18 cellular contexts compared by ENCODE assay signal in genomic region chr4:98780111-98780549, GRCh38.
DNase-seq lines count a peak whose midpoint lies in the region; ATAC-seq and TF ChIP-seq lines count a peak whose summit lies in the region.
"Had no signal": no experiment of that assay in that cellular context is flagged by ENCODE, and none has a peak within 500 bp of the region (broad histone marks: within the 10 kb centered on the region; RNA-seq: fewer than 3 reads in every experiment).

No MANE protein-coding gene starts in this region.

- no peaks in the 10 kb centered on the region for H3K9me3 Mint-ChIP-seq in nephron progenitor cell
- H3K9me3 Mint-ChIP-seq: activated T-cell treated with anti-CD3 and anti-CD28 coated beads, Interleukin-2, amount 50 U/mL, for 24 hours had no signal

- H3K27ac Mint-ChIP-seq in nephron progenitor cell, result peak overlapping the region; percentile 15
- H3K27ac Mint-ChIP-seq: activated T-cell treated with anti-CD3 and anti-CD28 coated beads, Interleukin-2, amount 50 U/mL, for 24 hours had no signal

- DNase-seq in ELF-1 (ENCODE audit: low read depth, low spot score), result peak; percentile 63
- DNase-seq in fibroblast of the aortic adventitia (ENCODE audit: low read depth), result peak; percentile 81
- no peak for DNase-seq in nephron progenitor cell
- no peak for DNase-seq in HuH-7 (ENCODE audit: low spot score)
- DNase-seq in COR-L47 (lab: John Stamatoyannopoulos, UW), result no peak
- no peak for DNase-seq in MV-4-11 (lab: John Stamatoyannopoulos, UW)
- DNase-seq: activated naive CD4-positive, alpha-beta T cell; activated T-cell treated with anti-CD3 and anti-CD28 coated beads, Interleukin-2, amount 50 U/mL, for 24 hours; anterior cingulate cortex; cerebellar nuclear complex; DMS153; MG63; NCI-H1436; NCI-H69; SIG-M5; stimulated activated naive CD4-positive, alpha-beta T cell had no signal

- H3K4me1 Mint-ChIP-seq in nephron progenitor cell, result peaks cover 50% of the 10 kb centered on the region

- TF ChIP-seq CTCF in fibroblast of the aortic adventitia (IDR thresholded peaks at IDR 0.05; ENCODE audit: insufficient read depth, low read length) (no peak), nephron progenitor cell (IDR thresholded peaks at IDR 0.05) (no peak)

- H3K4me3 Mint-ChIP-seq in nephron progenitor cell, result no peak overlapping the region
- H3K4me3 Mint-ChIP-seq: activated T-cell treated with anti-CD3 and anti-CD28 coated beads, Interleukin-2, amount 50 U/mL, for 24 hours had no signal

- no peaks in the 10 kb centered on the region for H3K36me3 Mint-ChIP-seq in nephron progenitor cell (ENCODE audit: low read depth)

- H3K27me3 Mint-ChIP-seq in nephron progenitor cell (ENCODE audit: low read depth, poor library complexity), result no peaks in the 10 kb centered on the region
- H3K27me3 Mint-ChIP-seq: activated T-cell treated with anti-CD3 and anti-CD28 coated beads, Interleukin-2, amount 50 U/mL, for 24 hours had no signal

- H3K4me3 ChIP-seq in fibroblast of the aortic adventitia (ENCODE audit: low read depth, low read length), result no peak overlapping the region
- H3K4me3 ChIP-seq: MG63 had no signal

- ATAC-seq in SK-N-SH treated with all-trans-retinoic acid at 6 μM for 48 hours, result no peak
- ATAC-seq in GM21390 (IDR thresholded peaks at IDR 0.05; ENCODE audit: unreplicated experiment), result no peak

TF ChIP-seq in SK-N-SH treated with all-trans-retinoic acid at 6 μM for 48 hours, 23 proteins besides CTCF, POLR2A, EP300 and RAD21:
- TF ChIP-seq PATZ1 (CRISPR knock-in tag; IDR thresholded peaks at IDR 0.05; ENCODE audit: borderline replicate concordance) (no peak), ZFP3 (CRISPR knock-in tag; IDR thresholded peaks at IDR 0.05) (peak; percentile 84), ISL1 (CRISPR knock-in tag; IDR thresholded peaks at IDR 0.05) (peak; percentile 22; the same call in 1 of the 2 replicates)
TF ChIP-seq in SK-N-SH treated with all-trans-retinoic acid at 6 μM for 48 hours: peak in this region for 2.

Comparison
In these comparisons a context has a peak if more than half of its experiments do, and no peak if none do; other contexts are left out.
1. DNase-seq: peak in ELF-1 (single experiment) and fibroblast of the aortic adventitia (single experiment); none in nephron progenitor cell (single experiment), HuH-7 (single experiment), COR-L47 (single experiment) and MV-4-11 (single experiment).